9 cellular contexts compared by ENCODE assay signal in the genomic region with DNA sequence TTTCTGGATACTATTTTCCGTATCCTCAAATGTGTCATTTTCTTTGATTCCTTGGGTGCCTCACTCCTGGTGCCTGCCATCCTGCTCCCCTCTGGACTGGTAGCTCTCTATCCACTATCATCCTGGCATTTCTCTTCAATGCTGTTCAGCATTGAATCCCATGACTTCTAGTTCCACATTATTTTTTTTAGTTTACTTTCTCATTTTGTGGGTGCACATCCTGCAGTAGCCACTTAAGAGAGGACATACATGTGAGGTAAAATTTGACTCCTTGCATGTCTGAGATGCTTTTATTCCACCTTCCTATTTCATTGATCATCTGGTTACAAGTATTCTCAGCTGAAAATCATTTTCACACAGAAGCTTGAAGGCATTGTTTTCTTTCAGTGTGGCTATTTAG. TPM values are rescaled to one million over a fixed set of nuclear protein-coding genes. Genes with fewer than 3 reads are reported as not detected.
"Had no signal": no experiment of that assay in that cellular context is flagged by ENCODE, and none has a peak within 500 bp of the region (broad histone marks: within the 10 kb centered on the region; RNA-seq: fewer than 3 reads in every experiment).

No MANE protein-coding gene starts in this region.

- FAIRE-seq: G401.6, GM12878, GM12891, GM12892, GM18507, GM19239 had no signal

- DNase-seq: GDM1, GF-D8 had no signal

- ATAC-seq: GM12878 had no signal

- H3K4me3 ChIP-seq: GM12878 had no signal

RNA-seq across cellular contexts. Expression of a gene that starts 38.0 kb away (rescaled TPM):
- total RNA-seq: G401, GM12878 had no signal
- polyA plus RNA-seq: GM12878 had no signal
